In the genomic region with DNA sequence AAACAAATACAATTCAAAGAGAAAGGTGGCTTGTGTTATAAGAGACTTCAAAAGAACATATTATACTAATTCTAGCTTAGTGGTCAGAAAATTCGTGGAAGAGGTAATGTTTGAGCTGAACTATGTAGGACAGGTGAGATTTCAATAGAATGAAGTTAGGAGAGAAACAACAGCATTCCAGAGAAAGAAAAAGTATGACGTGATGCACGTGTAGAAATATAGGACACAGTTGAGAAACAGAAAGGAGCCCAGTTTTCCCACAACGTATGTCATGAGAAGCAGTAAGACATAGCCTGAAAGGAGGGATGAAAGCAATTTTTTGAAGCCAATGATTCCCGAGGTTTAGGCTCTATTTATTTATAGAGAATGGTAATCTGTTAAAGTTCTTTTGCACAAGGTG, we compare ENCODE assay signal across 1 cellular context.
A peak's percentile ranks its signal among the peaks of the same experiment; 100 is the strongest.
TF ChIP-seq lines count a peak whose summit lies in the region.

No MANE protein-coding gene starts in this region.

TF ChIP-seq in HepG2, 621 proteins besides CTCF, POLR2A, EP300 and RAD21:
- peak; percentile 45 for TF ChIP-seq ATF7 (IDR thresholded peaks at IDR 0.05)
- no peak for TF ChIP-seq ATF7 (CRISPR knock-in tag; IDR thresholded peaks at IDR 0.05)
- no peak for TF ChIP-seq ZNF790 (CRISPR knock-in tag; IDR thresholded peaks at IDR 0.05; ENCODE audit: borderline replicate concordance)
- TF ChIP-seq CREB1 (IDR thresholded peaks at IDR 0.05) = 0 out of 2 replicates have a peak, but pooled peaks have one; percentile 19
- TF ChIP-seq CREB1 (CRISPR knock-in tag; IDR thresholded peaks at IDR 0.05) = no peak
